ENCODE assay signal across 1 cellular context in genomic region chr2:183849826-183850225, GRCh38.
A peak's percentile ranks its signal among the peaks of the same experiment; 100 is the strongest.
TF ChIP-seq lines count a peak whose summit lies in the region.

No MANE protein-coding gene starts in this region.

TF ChIP-seq in HepG2, 621 proteins besides CTCF, POLR2A, EP300 and RAD21:
- TF ChIP-seq ZNF281 (CRISPR knock-in tag; IDR thresholded peaks at IDR 0.05; ENCODE audit: borderline replicate concordance): peak; percentile 34; the same call in 1 of the 2 replicates
TF ChIP-seq in HepG2: peak in this region for 1; not testable (repeated sequence) for 620.
